9 cellular contexts compared by ENCODE assay signal in genomic region chr16:15897834-15898254, GRCh38. TPM values are rescaled to one million over a fixed set of nuclear protein-coding genes. Genes with fewer than 3 reads are reported as not detected.
DNase-seq lines count a peak whose midpoint lies in the region; ATAC-seq and TF ChIP-seq lines count a peak whose summit lies in the region.
"Had no signal": no experiment of that assay in that cellular context is flagged by ENCODE, and none has a peak within 500 bp of the region (broad histone marks: within the 10 kb centered on the region; RNA-seq: fewer than 3 reads in every experiment).

No MANE protein-coding gene starts in this region.

- H3K4me1 Mint-ChIP-seq in CD14-positive monocyte, result peaks cover 22% of the 10 kb centered on the region

- peak overlapping the region; percentile 87 for H2AFZ ChIP-seq in OCI-LY3 (ENCODE audit: low read depth, low read length)

- H3K4me3 ChIP-seq in OCI-LY3 (ENCODE audit: low read length) (peak overlapping the region; percentile 73), fibroblast of villous mesenchyme (ENCODE audit: low read depth, low read length) (no peak overlapping the region), ascending aorta (no peak overlapping the region)

- peak; percentile 73 for ATAC-seq in GM21619 (IDR thresholded peaks at IDR 0.05; ENCODE audit: unreplicated experiment)
- no peak for ATAC-seq in HG03565 (IDR thresholded peaks at IDR 0.05; ENCODE audit: unreplicated experiment)
- no peak for ATAC-seq in GM18858 (IDR thresholded peaks at IDR 0.05; ENCODE audit: unreplicated experiment)

- no peaks in the 10 kb centered on the region for H3K36me3 Mint-ChIP-seq in CD14-positive monocyte

- H3K4me3 Mint-ChIP-seq in CD14-positive monocyte, result peak overlapping the region; percentile 64 to 70

- intact Hi-C loops in CD14-positive monocyte (cut with micrococcal nuclease), result no loop called here
- intact Hi-C loops in ascending aorta (cut with DNase I), result no loop called here

- H3K4me1 ChIP-seq in OCI-LY3 (ENCODE audit: low read length) (peaks cover 49% of the 10 kb centered on the region), ascending aorta (no peaks in the 10 kb centered on the region)

- no peaks in the 10 kb centered on the region for H4K20me1 ChIP-seq in OCI-LY3 (ENCODE audit: insufficient read depth, low read length)

- peak overlapping the region; percentile 88 for H3K4me2 ChIP-seq in OCI-LY3 (ENCODE audit: low read length)

- H3K27me3 ChIP-seq in OCI-LY3 (ENCODE audit: low read depth, low read length), result no peaks in the 10 kb centered on the region
- H3K27me3 ChIP-seq in ascending aorta, result no peaks in the 10 kb centered on the region

- H3K36me3 ChIP-seq in OCI-LY3 (replicated peaks; ENCODE audit: low read depth, low read length), result no peaks in the 10 kb centered on the region
- no peaks in the 10 kb centered on the region for H3K36me3 ChIP-seq in ascending aorta

- H3K27ac ChIP-seq in OCI-LY3 (ENCODE audit: low read length) (peak overlapping the region; percentile 89), ascending aorta (no peak overlapping the region)
- H3K27ac ChIP-seq: VCaP had no signal

- DNase-seq in CD14-positive monocyte (ENCODE audit: low spot score) (no peak), fibroblast of villous mesenchyme (ENCODE audit: low read depth) (peak; percentile 38), NCI-H510A (lab: John Stamatoyannopoulos, UW) (no peak), ascending aorta (ENCODE audit: low spot score in 2 of 2) (no peak)

- H3K9me3 ChIP-seq in OCI-LY3 (ENCODE audit: insufficient read depth, low read length), result no peaks in the 10 kb centered on the region
- no peaks in the 10 kb centered on the region for H3K9me3 ChIP-seq in ascending aorta

- peaks cover 0 to 2% (median 0%) of the 10 kb centered on the region in 3 donors for H3K27me3 Mint-ChIP-seq in CD14-positive monocyte (ENCODE audit: low read depth in 3 of 3)

- TF ChIP-seq CTCF in CD14-positive monocyte (IDR thresholded peaks at IDR 0.05) (no peak), OCI-LY3 (IDR thresholded peaks at IDR 0.05; ENCODE audit: low read depth, low read length) (no peak), fibroblast of villous mesenchyme (IDR thresholded peaks at IDR 0.05; ENCODE audit: insufficient read depth, low read depth, low read length) (no peak), ascending aorta (IDR thresholded peaks at IDR 0.05) (no peak)

- H3K9ac ChIP-seq in OCI-LY3 (ENCODE audit: low read length), result peak overlapping the region; percentile 71

- no peaks in the 10 kb centered on the region for H3K79me2 ChIP-seq in OCI-LY3 (ENCODE audit: low read length)

- H3K27ac Mint-ChIP-seq in CD14-positive monocyte, result peak overlapping the region in 5 of 7 donors; percentile 56 to 90 (median 73)

- H3K9me3 Mint-ChIP-seq in CD14-positive monocyte, result no peaks in the 10 kb centered on the region

RNA-seq across cellular contexts. Expression of gene CEP20, which starts 9.4 kb away (rescaled TPM):
- 10 to 100 TPM; 24.7 to 27.3 TPM for polyA plus RNA-seq in CD14-positive monocyte
- 35.8 and 50.1 TPM in 2 replicates for total RNA-seq in fibroblast of villous mesenchyme
- total RNA-seq in ascending aorta, result 7.6 TPM

RNA-seq across cellular contexts. Expression of gene MYH11, which starts 41.0 kb away (rescaled TPM):
- polyA plus RNA-seq in CD14-positive monocyte, result under 1 TPM in 1 of 2 donors, not detected in 1; 0.06 TPM
- total RNA-seq in fibroblast of villous mesenchyme (under 0.01 and 0.64 TPM in 2 replicates), ascending aorta (694 TPM)

RNA-seq across cellular contexts. Expression of gene ABCC1, which starts 51.6 kb away (rescaled TPM):
- polyA plus RNA-seq in CD14-positive monocyte, result 1 to 10 TPM; 1.4 to 3.0 TPM
- total RNA-seq in fibroblast of villous mesenchyme, result 26.1 and 34.1 TPM in 2 replicates
- total RNA-seq in ascending aorta, result 144 TPM

Comparison
In these comparisons a context has a peak if more than half of its experiments do, and no peak if none do; other contexts are left out.
1. RNA of gene MYH11, which starts 41.0 kb away (total RNA-seq): 694 TPM in ascending aorta (single experiment); under 0.01 to 0.64 TPM in fibroblast of villous mesenchyme; every median in the first group is over 100 times any median in the second.